Comparison of ENCODE assay signal across 2 cellular contexts in the genomic region with DNA sequence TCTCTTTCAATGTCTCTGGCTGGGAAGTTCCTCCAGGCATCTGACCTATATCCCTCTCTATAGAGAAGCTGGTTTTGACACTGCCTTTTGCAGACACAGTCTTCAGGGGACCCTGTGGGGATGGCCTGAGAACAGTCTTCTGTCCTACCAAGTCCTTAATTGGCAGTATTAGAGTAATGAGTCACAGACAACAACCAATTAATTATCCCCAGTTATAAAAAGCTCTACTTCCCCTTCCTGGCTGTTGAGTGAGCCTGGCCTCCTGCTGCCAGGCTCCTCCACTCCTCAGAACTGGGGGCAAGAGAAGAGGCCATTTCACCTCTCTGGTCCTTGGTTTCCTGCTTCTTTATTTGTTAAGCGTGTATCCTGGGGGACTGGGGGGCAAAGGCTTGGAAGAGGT.
A peak's percentile ranks its signal among the peaks of the same experiment; 100 is the strongest.
TF ChIP-seq lines count a peak whose summit lies in the region.

No MANE protein-coding gene starts in this region.

TF ChIP-seq in liver, 16 proteins besides CTCF, POLR2A, EP300 and RAD21:
- TF ChIP-seq NR2F2 (IDR thresholded peaks at IDR 0.05) (peak; percentile 10), ATF3 (IDR thresholded peaks at IDR 0.05) (no peak)

TF ChIP-seq in HepG2, 621 proteins besides CTCF, POLR2A, EP300 and RAD21:
- TF ChIP-seq HOXA5 (CRISPR knock-in tag; IDR thresholded peaks at IDR 0.05): no peak
